Comparison of ENCODE assay signal across 8 cellular contexts in genomic region chr6:158999154-158999668, GRCh38. TPM values are rescaled to one million over a fixed set of nuclear protein-coding genes. Genes with fewer than 3 reads are reported as not detected.
A peak's percentile ranks its signal among the peaks of the same experiment; 100 is the strongest.
DNase-seq lines count a peak whose midpoint lies in the region; ATAC-seq and TF ChIP-seq lines count a peak whose summit lies in the region.

No MANE protein-coding gene starts in this region.

- ATAC-seq in GM21515 (IDR thresholded peaks at IDR 0.05; ENCODE audit: unreplicated experiment), result peak; percentile 27
- peak; percentile 27 for ATAC-seq in IMR-90 (ENCODE audit: low read depth)
- peak; percentile 44 for ATAC-seq in left lung

- no peak for TF ChIP-seq RAD21 in IMR-90 (IDR thresholded peaks at IDR 0.05; ENCODE audit: low read length)

- in situ Hi-C loops in IMR-90 (cut with MboI; ENCODE audit: low sequenced_read_pairs), result no loop called here
- in situ Hi-C loops in astrocyte of the spinal cord (cut with HindIII; ENCODE audit: low sequenced_read_pairs), result no loop called here

- peak overlapping the region; percentile 99 for H2AFZ ChIP-seq in IMR-90 (replicated peaks; ENCODE audit: low read length, poor library complexity)

- intact Hi-C loops in Caco-2 (cut with micrococcal nuclease; ENCODE audit: unreplicated experiment) (no loop called here), IMR-90 (cut with micrococcal nuclease) (no loop called here), left lung (cut with DNase I) (no loop called here), testis (cut with DNase I; ENCODE audit: low total_unique reads) (no loop called here)

- H4K8ac ChIP-seq in IMR-90 (ENCODE audit: low read depth in 2 of 2, low read length in 2 of 2), result peak overlapping the region; percentile 60 to 68

- H3K23ac ChIP-seq in IMR-90 (ENCODE audit: low read depth, low read length), result peak overlapping the region; percentile 53; the same call in 1 of the 2 replicates

- H2BK15ac ChIP-seq in IMR-90 (ENCODE audit: low read depth, low read length), result no peak overlapping the region

- 0 out of 2 replicates have a peak overlapping the region, but pooled peaks have one; percentile 15 for H2BK20ac ChIP-seq in IMR-90 (ENCODE audit: low read depth, low read length)

- peak overlapping the region; percentile 1; the same call in 1 of the 2 replicates for H3K14ac ChIP-seq in IMR-90 (replicated peaks; ENCODE audit: low read depth, low read length)

- no peak for TF ChIP-seq POLR2A in IMR-90 (IDR thresholded peaks at IDR 0.05; ENCODE audit: low read depth, low read length)
- no peak for TF ChIP-seq POLR2A in testis (IDR thresholded peaks at IDR 0.05)

- H3K9me3 Mint-ChIP-seq in Caco-2 (ENCODE audit: unreplicated experiment), result no peaks in the 10 kb centered on the region

- H4K20me1 ChIP-seq in IMR-90 (ENCODE audit: insufficient read depth, low read length), result no peaks in the 10 kb centered on the region

- peak overlapping the region; percentile 37; the same call in 1 of the 2 replicates for H3K56ac ChIP-seq in IMR-90 (ENCODE audit: extremely low read depth, insufficient read depth, low read length)

- H4K5ac ChIP-seq in IMR-90 (ENCODE audit: low read depth, low read length), result peak overlapping the region; percentile 40

- peak overlapping the region; percentile 95 for H3K27ac Mint-ChIP-seq in Caco-2 (ENCODE audit: unreplicated experiment)

- dilution Hi-C loops in IMR-90 (cut with HindIII; ENCODE audit: low sequenced_read_pairs, unreplicated experiment), result no loop called here

- no peaks in the 10 kb centered on the region for H3K9me1 ChIP-seq in IMR-90 (ENCODE audit: insufficient read depth, low read length)

- BruUV-seq in Caco-2 (replicated peaks; lab: Mats Ljungman, UMichigan), result TSS peak; percentile 39
- TSS peak; percentile 31 for BruUV-seq in IMR-90 (replicated peaks; lab: Mats Ljungman, UMichigan)

- 3% methylated on average over 6 of the region's 26 CpGs; no CpG with 5 or more reads in 1 of the 2 experiments for WGBS in IMR-90 (ENCODE audit: extremely low coverage in 2 of 2, insufficient read length in 1 of 2), 2 experiments
- WGBS in testis, 2 donors, result 0 to 2% methylated on average over 4 to 26 of the region's 26 CpGs

- H3K27me3 Mint-ChIP-seq in Caco-2 (ENCODE audit: insufficient read depth, unreplicated experiment), result no peaks in the 10 kb centered on the region

- peaks cover 6% of the 10 kb centered on the region for H3K36me3 Mint-ChIP-seq in Caco-2 (ENCODE audit: insufficient read depth, unreplicated experiment)

- H3K18ac ChIP-seq in IMR-90 (ENCODE audit: low read depth, low read length), result 0 out of 2 replicates have a peak overlapping the region, but pooled peaks have one; percentile 3

- POLR2A ChIA-PET in Caco-2 (lab: Charles Lee) (interaction anchor here (0.5 to 1.1 kb wide), 2 partner anchors 46 to 280 kb away, joined by 3 to 4 read pairs; partner anchors contain the start of gene TAGAP), IMR-90 (lab: Charles Lee; ENCODE audit: unreplicated experiment) (interaction anchor here (0.6 kb wide), 1 partner anchor 37 kb away, joined by 11 read pairs; no protein-coding TSS in a partner anchor)

- H3K27ac ChIP-seq in IMR-90 (ENCODE audit: insufficient read depth, low read length) (peak overlapping the region; percentile 26; the same call in 1 of the 2 replicates), left lung (peak overlapping the region; percentile 89 to 91), testis (peak overlapping the region; percentile 76 to 77)

- H2AK9ac ChIP-seq in IMR-90 (replicated peaks; ENCODE audit: low read depth, low read length, poor library complexity), result peak overlapping the region; percentile 48

- no peaks in the 10 kb centered on the region for H3K9me3 ChIP-seq in Caco-2
- H3K9me3 ChIP-seq in IMR-90 (ENCODE audit: control insufficient read depth, insufficient read depth, low read length), result no peaks in the 10 kb centered on the region
- no peaks in the 10 kb centered on the region for H3K9me3 ChIP-seq in left lung
- no peaks in the 10 kb centered on the region for H3K9me3 ChIP-seq in testis

- H2BK5ac ChIP-seq in IMR-90 (ENCODE audit: low read depth, low read length, poor library complexity, severe bottlenecking), result no peak overlapping the region

- TF ChIP-seq CTCF in Caco-2 (IDR thresholded peaks at IDR 0.05; ENCODE audit: insufficient read depth in 1 of 2, low read depth in 1 of 2, low read length in 1 of 2, severe bottlenecking in 1 of 2, unreplicated experiment in 1 of 2) (no peak), IMR-90 (conservative IDR thresholded peaks at IDR 0.05; ENCODE audit: low read depth, low read length) (no peak), astrocyte of the spinal cord (IDR thresholded peaks at IDR 0.05; ENCODE audit: low read depth, low read length) (no peak), left lung (IDR thresholded peaks at IDR 0.05) (no peak), testis (IDR thresholded peaks at IDR 0.05) (no peak)

- H3K4ac ChIP-seq in IMR-90 (ENCODE audit: low read depth, low read length), result peak overlapping the region; percentile 7

- no peaks in the 10 kb centered on the region for H3K36me3 ChIP-seq in Caco-2 (ENCODE audit: control insufficient read depth, insufficient read depth, low read length)
- no peaks in the 10 kb centered on the region for H3K36me3 ChIP-seq in IMR-90 (ENCODE audit: control insufficient read depth, insufficient read depth, low read length)
- H3K36me3 ChIP-seq in left lung, result no peaks in the 10 kb centered on the region
- H3K36me3 ChIP-seq in testis (ENCODE audit: low read depth, missing control alignments), result no peaks in the 10 kb centered on the region

- peak overlapping the region; percentile 35 for H2AK5ac ChIP-seq in IMR-90 (ENCODE audit: low read depth, low read length)

- H4K91ac ChIP-seq in IMR-90 (ENCODE audit: insufficient read depth, low read depth, low read length), result peak overlapping the region; percentile 19; the same call in 1 of the 2 replicates

- no peak overlapping the region for H2BK120ac ChIP-seq in IMR-90 (ENCODE audit: low read depth, low read length)

- CTCF ChIA-PET in Caco-2 (lab: Charles Lee), result interaction anchor here (1.0 to 1.2 kb wide), 2 partner anchors 106 to 295 kb away, joined by 5 to 6 read pairs; no protein-coding TSS in a partner anchor
- CTCF ChIA-PET in IMR-90 (lab: Yijun Ruan, JAX), result interaction anchor here (1.2 kb wide), 1 partner anchor 9 kb away, joined by 6 read pairs; no protein-coding TSS in a partner anchor

- H3K79me1 ChIP-seq in IMR-90 (ENCODE audit: low read depth in 1 of 2, low read length in 2 of 2), result peaks cover 2 to 7% of the 10 kb centered on the region in 2 experiments; a peak in 3 of 4 replicates

- H3K4me3 ChIP-seq in Caco-2 (ENCODE audit: low read depth, low read length) (peak overlapping the region; percentile 85), IMR-90 (ENCODE audit: insufficient read depth, low read depth, low read length) (peak overlapping the region; percentile 57), astrocyte of the spinal cord (ENCODE audit: low read depth, low read length) (peak overlapping the region; percentile 90), left lung (peak overlapping the region; percentile 56 to 75), testis (peak overlapping the region; percentile 88 to 93)

- DNase-seq in Caco-2, result no peak
- peak; percentile 8 for DNase-seq in IMR-90
- DNase-seq in astrocyte of the spinal cord (ENCODE audit: low read depth, low spot score), result peak; percentile 23
- DNase-seq in left lung, result no peak
- DNase-seq in testis, result no peak
- DNase-seq in foreskin melanocyte, result no peak
- no peak for DNase-seq in GM19238 (ENCODE audit: insufficient read length, low spot score)

- H3K27me3 ChIP-seq in Caco-2 (replicated peaks; ENCODE audit: control insufficient read depth, insufficient read depth, low read length), result no peaks in the 10 kb centered on the region
- no peaks in the 10 kb centered on the region for H3K27me3 ChIP-seq in IMR-90 (ENCODE audit: control insufficient read depth, insufficient read depth, low read length)
- H3K27me3 ChIP-seq in left lung, result no peaks in the 10 kb centered on the region
- no peaks in the 10 kb centered on the region for H3K27me3 ChIP-seq in testis

- H3K9ac ChIP-seq in IMR-90 (ENCODE audit: low read depth, low read length), result peak overlapping the region; percentile 60

- H3K4me1 Mint-ChIP-seq in Caco-2 (ENCODE audit: low read depth, unreplicated experiment), result peaks cover 13% of the 10 kb centered on the region

- H3K4me1 ChIP-seq in Caco-2, result peaks cover 5% of the 10 kb centered on the region; the same call in 1 of the 2 replicates
- H3K4me1 ChIP-seq in IMR-90 (ENCODE audit: control insufficient read depth, insufficient read depth, low read length), result peaks cover 4% of the 10 kb centered on the region; the same call in 1 of the 2 replicates
- H3K4me1 ChIP-seq in left lung, result peaks cover 0 to 39% of the 10 kb centered on the region in 2 donors
- H3K4me1 ChIP-seq in testis, result peaks cover 7% of the 10 kb centered on the region

- peak overlapping the region; percentile 71 for H3K4me2 ChIP-seq in IMR-90 (ENCODE audit: low read depth, low read length)

- H3K4me3 Mint-ChIP-seq in Caco-2 (ENCODE audit: unreplicated experiment), result peak overlapping the region; percentile 99

TF ChIP-seq in IMR-90, 13 proteins besides CTCF, POLR2A, EP300 and RAD21:
- no peak for TF ChIP-seq FOS (IDR thresholded peaks at IDR 0.05; ENCODE audit: low read depth, low read length)
- TF ChIP-seq MXI1 (IDR thresholded peaks at IDR 0.05; ENCODE audit: borderline replicate concordance, low read depth, low read length), result no peak
- TF ChIP-seq CEBPB (IDR thresholded peaks at IDR 0.05; ENCODE audit: low read depth, low read length), result no peak
- TF ChIP-seq BHLHE40 (IDR thresholded peaks at IDR 0.05; ENCODE audit: low read depth, low read length), result no peak
- no peak for TF ChIP-seq CHD1 (IDR thresholded peaks at IDR 0.05; ENCODE audit: low read depth, low read length)
- TF ChIP-seq NFE2L2 (IDR thresholded peaks at IDR 0.05; ENCODE audit: low read depth, low read length), result no peak

RNA-seq across cellular contexts. Expression of gene RSPH3, which starts 0.8 kb away (rescaled TPM):
- total RNA-seq in Caco-2 (2022) (3.0 and 3.4 TPM in 2 replicates), IMR-90 (2012; rRNA removed) (3.0 and 3.3 TPM in 2 replicates), left lung (10 to 100 TPM; 12.4 to 18.0 TPM), testis (10 to 100 TPM; 15.7 to 23.6 TPM)
- polyA plus RNA-seq in IMR-90 (2012; rRNA removed) (1.5 and 1.7 TPM in 2 replicates), testis (ENCODE audit: insufficient read depth, low read depth, low replicate concordance) (41.9 TPM)
- polyA plus RNA-seq in IMR-90 (2012; cell fraction: cytosol; rRNA removed), result 1.0 TPM in 2 replicates
- 1.1 and 2.2 TPM in 2 replicates for polyA plus RNA-seq in IMR-90 (2012; cell fraction: nucleus; rRNA removed; ENCODE audit: low replicate concordance)

RNA-seq across cellular contexts. Expression of gene TAGAP, which starts 45.6 kb away (rescaled TPM):
- total RNA-seq in Caco-2 (2022), result not detected in 2 replicates
- not detected in 2 replicates for total RNA-seq in IMR-90 (2012; rRNA removed)
- polyA plus RNA-seq in IMR-90 (2012; rRNA removed), result not detected in 2 replicates
- polyA plus RNA-seq in IMR-90 (2012; cell fraction: cytosol; rRNA removed), result not detected in 2 replicates
- polyA plus RNA-seq in IMR-90 (2012; cell fraction: nucleus; rRNA removed; ENCODE audit: low replicate concordance), result not detected in 2 replicates
- total RNA-seq in left lung, result 10 to 100 TPM in 1 of 2 donors, 1 to 10 TPM in 1; 8.2 to 15.1 TPM
- total RNA-seq in testis, result 1 to 10 TPM; 1.1 to 4.5 TPM
- 4.9 TPM for polyA plus RNA-seq in testis (ENCODE audit: insufficient read depth, low read depth, low replicate concordance)

Comparison
In these comparisons a context has a peak if more than half of its experiments do, and no peak if none do; other contexts are left out.
1. DNase-seq: peak in IMR-90 (single experiment) and astrocyte of the spinal cord (single experiment); none in Caco-2 (0 of 2), left lung (0 of 2), testis (single experiment), foreskin melanocyte (single experiment) and GM19238 (single experiment).
2. H3K27ac ChIP-seq: peak in every context shown above with its lines; median percentile 90 in left lung; 76 in testis; 26 in IMR-90.
3. Peak in every context shown above with its lines, with median percentiles within 50 percentile points of each other: H3K4me3 ChIP-seq and ATAC-seq.